Comparison of ENCODE assay signal across 13 cellular contexts in genomic region chr12:52965337-52965731, GRCh38. TPM values are rescaled to one million over a fixed set of nuclear protein-coding genes. Genes with fewer than 3 reads are reported as not detected.
DNase-seq lines count a peak whose midpoint lies in the region; ATAC-seq and TF ChIP-seq lines count a peak whose summit lies in the region.
"Had no signal": no experiment of that assay in that cellular context is flagged by ENCODE, and none has a peak within 500 bp of the region (broad histone marks: within the 10 kb centered on the region; RNA-seq: fewer than 3 reads in every experiment).

No MANE protein-coding gene starts in this region.

- peak overlapping the region; percentile 62 for H3K4me3 ChIP-seq in HUES48 (ENCODE audit: low read depth, low read length)
- H3K4me3 ChIP-seq in coronary artery: peak overlapping the region; percentile 69
- peak overlapping the region in 2 of 8 donors; percentile 26 to 39 for H3K4me3 ChIP-seq in spleen
- H3K4me3 ChIP-seq: psoas muscle had no signal

- H3K9ac ChIP-seq in HUES48 (ENCODE audit: low read depth, low read length): no peak overlapping the region

- TF ChIP-seq CTCF in coronary artery (IDR thresholded peaks at IDR 0.05) (no peak), spleen (IDR thresholded peaks at IDR 0.05 in 8 of 11, conservative IDR thresholded peaks at IDR 0.05 in 3 of 11) (no peak)

- peaks cover 24% of the 10 kb centered on the region for H3K27me3 ChIP-seq in HUES48 (ENCODE audit: control insufficient read depth, insufficient read depth, low read length)
- H3K27me3 ChIP-seq in spleen (replicated peaks in 1 of 7): peaks cover 0 to 40% (median 15%) of the 10 kb centered on the region in 7 donors

- H3K4me1 ChIP-seq in HUES48 (ENCODE audit: control insufficient read depth, insufficient read depth, low read length): peaks cover 7% of the 10 kb centered on the region; the same call in 1 of the 2 replicates
- peaks cover 0 to 5% (median 0%) of the 10 kb centered on the region in 6 donors for H3K4me1 ChIP-seq in spleen
- H3K4me1 ChIP-seq: psoas muscle had no signal

- 8 to 18% (median 10%) methylated on average over 22 to 28 of the region's 28 CpGs for WGBS in spleen, 5 donors

- ATAC-seq in left lobe of liver (peak; percentile 28), HG02623 (IDR thresholded peaks at IDR 0.05; ENCODE audit: unreplicated experiment) (no peak), GM19023 (IDR thresholded peaks at IDR 0.05; ENCODE audit: unreplicated experiment) (no peak)
- ATAC-seq: psoas muscle had no signal

- no peak for TF ChIP-seq POLR2A in spleen (IDR thresholded peaks at IDR 0.05)

- H3K36me3 ChIP-seq in HUES48 (ENCODE audit: control insufficient read depth, insufficient read depth, low read length) (no peaks in the 10 kb centered on the region), spleen (no peaks in the 10 kb centered on the region)

- DNase-seq in coronary artery (ENCODE audit: low spot score): no peak
- no peak for DNase-seq in left lobe of liver (ENCODE audit: low spot score)
- DNase-seq in spleen: no peak
- no peak for DNase-seq in NCI-H345 (lab: John Stamatoyannopoulos, UW)
- no peak for DNase-seq in DMS79 (lab: John Stamatoyannopoulos, UW)
- DNase-seq: immature natural killer cell, NCI-H146 had no signal

- intact Hi-C loops in spleen (cut with DNase I; ENCODE audit: low total_unique reads): no loop called here

- no peak overlapping the region for H3K27ac ChIP-seq in HUES48 (ENCODE audit: low read depth, low read length)
- peak overlapping the region; percentile 37 to 80 for H3K27ac ChIP-seq in coronary artery
- peak overlapping the region in 7 of 8 donors; percentile 61 to 81 (median 75) for H3K27ac ChIP-seq in spleen
- H3K27ac ChIP-seq: HL-60, psoas muscle had no signal

- H3K9me3 ChIP-seq in HUES48 (ENCODE audit: control insufficient read depth, insufficient read depth, low read length) (no peaks in the 10 kb centered on the region), spleen (no peaks in the 10 kb centered on the region)
- H3K9me3 ChIP-seq: psoas muscle had no signal

RNA-seq across cellular contexts. Expression of gene KRT18, which starts 16.4 kb away (rescaled TPM):
- 194 TPM for total RNA-seq in left lobe of liver
- total RNA-seq in spleen: 10 to 100 TPM; 23.3 to 57.2 (median 26.0) TPM
- polyA plus RNA-seq in spleen: 10 to 100 TPM; 16.8 to 23.0 (median 18.4) TPM
- total RNA-seq: OCI-LY7 had no signal

RNA-seq across cellular contexts. Expression of gene EIF4B, which starts 40.9 kb away (rescaled TPM):
- total RNA-seq in left lobe of liver (184 TPM), spleen (100 to 1,000 TPM; 379 to 490 (median 468) TPM)
- 100 to 1,000 TPM; 105 to 132 (median 119) TPM for polyA plus RNA-seq in spleen
